ENCODE assay signal across 9 cellular contexts in genomic region chr14:105013150-105013787, GRCh38. TPM values are rescaled to one million over a fixed set of nuclear protein-coding genes. Genes with fewer than 3 reads are reported as not detected.
A peak's percentile ranks its signal among the peaks of the same experiment; 100 is the strongest.
DNase-seq lines count a peak whose midpoint lies in the region; ATAC-seq, FAIRE-seq and TF ChIP-seq lines count a peak whose summit lies in the region.
"Had no signal": no experiment of that assay in that cellular context is flagged by ENCODE, and none has a peak within 500 bp of the region (broad histone marks: within the 10 kb centered on the region; RNA-seq: fewer than 3 reads in every experiment).

No MANE protein-coding gene starts in this region.

- DNase-seq in astrocyte of the cerebellum (ENCODE audit: low read depth): no peak
- no peak for DNase-seq in mesothelial cell of epicardium (ENCODE audit: low spot score in 2 of 2, unreplicated experiment in 2 of 2)
- DNase-seq in activated naive CD4-positive, alpha-beta T cell treated with anti-CD3 and anti-CD28 coated beads, Interleukin-2, amount 50 U/mL, for 16 hours: no peak
- DNase-seq in GM20000 (ENCODE audit: low spot score): no peak
- no peak for DNase-seq in HTR-8/SVneo (ENCODE audit: insufficient read length, low spot score)

- 0 out of 22 replicates have a peak overlapping the region, but pooled peaks of 1 of the 11 experiments have one; percentile 1 for H3K27ac ChIP-seq in BLaER1 treated with 17β-estradiol and CSF1 and Interleukin-3, amounts not matched to agents 10 nM and 100 nM
- no peak overlapping the region for H3K27ac ChIP-seq in HEK293 (ENCODE audit: extremely low read depth, low read depth, low read length)

- peaks cover 2% of the 10 kb centered on the region for H3K36me3 Mint-ChIP-seq in mesothelial cell of epicardium

- H3K27ac Mint-ChIP-seq in mesothelial cell of epicardium: peak overlapping the region; percentile 82

- TF ChIP-seq CTCF in HEK293 (tag by site-specific recombination; IDR thresholded peaks at IDR 0.05) (0 out of 2 replicates have a peak, but pooled peaks have one; percentile 13), astrocyte of the cerebellum (IDR thresholded peaks at IDR 0.05; ENCODE audit: low read depth, low read length, missing control alignments) (peak; percentile 14), mesothelial cell of epicardium (IDR thresholded peaks at IDR 0.05; ENCODE audit: unreplicated experiment) (no peak), GM20000 (IDR thresholded peaks at IDR 0.05; ENCODE audit: extremely low read depth, missing control alignments) (no peak)

- no peaks in the 10 kb centered on the region for H3K27me3 ChIP-seq in BLaER1 treated with 17β-estradiol and CSF1 and Interleukin-3, amounts not matched to agents 10 nM and 100 nM

- peaks cover 57 to 100% (median 100%) of the 10 kb centered on the region in 11 experiments; a peak in 21 of 22 replicates for H4K20me1 ChIP-seq in BLaER1 treated with 17β-estradiol and CSF1 and Interleukin-3, amounts not matched to agents 10 nM and 100 nM

- peak overlapping the region in 10 of 11 experiments; percentile 76 to 98 (median 92); a peak in 19 of 22 replicates for H3K4me2 ChIP-seq in BLaER1 treated with 17β-estradiol and CSF1 and Interleukin-3, amounts not matched to agents 10 nM and 100 nM

- POLR2A ChIA-PET in HEK293 (lab: Yijun Ruan, JAX): interaction anchor here (0.6 kb wide), 2 partner anchors 37 to 73 kb away, joined by 5 read pairs; no protein-coding TSS in a partner anchor

- in situ Hi-C loops in astrocyte of the cerebellum (cut with HindIII; ENCODE audit: low sequenced_read_pairs): no loop called here

- H3K4me3 Mint-ChIP-seq in mesothelial cell of epicardium: no peak overlapping the region

- H3K4me3 ChIP-seq in BLaER1 treated with 17β-estradiol and CSF1 and Interleukin-3, amounts not matched to agents 10 nM and 100 nM: no peak overlapping the region
- no peak overlapping the region for H3K4me3 ChIP-seq in HEK293 (ENCODE audit: low read depth, low read length)
- no peak overlapping the region for H3K4me3 ChIP-seq in astrocyte of the cerebellum (ENCODE audit: low read depth, low read length)

- H3K4me1 ChIP-seq in BLaER1 treated with 17β-estradiol and CSF1 and Interleukin-3, amounts not matched to agents 10 nM and 100 nM: peaks cover 56 to 66% (median 61%) of the 10 kb centered on the region in 10 experiments
- H3K4me1 ChIP-seq in HEK293 (ENCODE audit: control insufficient read depth, insufficient read depth, low read length): peaks cover 16% of the 10 kb centered on the region

- peak overlapping the region in 5 of 11 experiments; percentile 18 to 53 (median 30); a peak in 6 of 22 replicates for H3K9ac ChIP-seq in BLaER1 treated with 17β-estradiol and CSF1 and Interleukin-3, amounts not matched to agents 10 nM and 100 nM

- FAIRE-seq in HTR-8/SVneo (lab: Jason Lieb, UNC): no peak
- FAIRE-seq: endometrium had no signal

- H3K4me1 Mint-ChIP-seq in mesothelial cell of epicardium: peaks cover 56% of the 10 kb centered on the region

- no peaks in the 10 kb centered on the region for H3K9me3 ChIP-seq in BLaER1 treated with 17β-estradiol and CSF1 and Interleukin-3, amounts not matched to agents 10 nM and 100 nM (replicated peaks in 1 of 11)
- H3K9me3 ChIP-seq in HEK293 (ENCODE audit: control insufficient read depth, insufficient read depth, low read depth, low read length): no peaks in the 10 kb centered on the region

- H3K9me3 Mint-ChIP-seq in mesothelial cell of epicardium: no peaks in the 10 kb centered on the region

- H3K27me3 Mint-ChIP-seq in mesothelial cell of epicardium (ENCODE audit: low read depth): no peaks in the 10 kb centered on the region

- CTCF ChIA-PET in HEK293 (lab: Yijun Ruan, JAX): interaction anchor here (0.6 to 5.7 kb wide), 4 partner anchors 9 to 32 kb away, joined by 3 to 32 read pairs (median 5); no protein-coding TSS in a partner anchor

- ATAC-seq in HG02973 (IDR thresholded peaks at IDR 0.05; ENCODE audit: unreplicated experiment): no peak

- H3K36me3 ChIP-seq in BLaER1 treated with 17β-estradiol and CSF1 and Interleukin-3, amounts not matched to agents 10 nM and 100 nM: peaks cover 32 to 92% (median 73%) of the 10 kb centered on the region in 11 experiments
- H3K36me3 ChIP-seq in HEK293 (ENCODE audit: control insufficient read depth in 2 of 2, insufficient read depth in 1 of 2, low read length in 2 of 2): peaks cover 21 to 66% of the 10 kb centered on the region in 2 experiments

TF ChIP-seq in HEK293, 187 proteins besides CTCF, POLR2A, EP300 and RAD21:
- TF ChIP-seq, protein P1, sequence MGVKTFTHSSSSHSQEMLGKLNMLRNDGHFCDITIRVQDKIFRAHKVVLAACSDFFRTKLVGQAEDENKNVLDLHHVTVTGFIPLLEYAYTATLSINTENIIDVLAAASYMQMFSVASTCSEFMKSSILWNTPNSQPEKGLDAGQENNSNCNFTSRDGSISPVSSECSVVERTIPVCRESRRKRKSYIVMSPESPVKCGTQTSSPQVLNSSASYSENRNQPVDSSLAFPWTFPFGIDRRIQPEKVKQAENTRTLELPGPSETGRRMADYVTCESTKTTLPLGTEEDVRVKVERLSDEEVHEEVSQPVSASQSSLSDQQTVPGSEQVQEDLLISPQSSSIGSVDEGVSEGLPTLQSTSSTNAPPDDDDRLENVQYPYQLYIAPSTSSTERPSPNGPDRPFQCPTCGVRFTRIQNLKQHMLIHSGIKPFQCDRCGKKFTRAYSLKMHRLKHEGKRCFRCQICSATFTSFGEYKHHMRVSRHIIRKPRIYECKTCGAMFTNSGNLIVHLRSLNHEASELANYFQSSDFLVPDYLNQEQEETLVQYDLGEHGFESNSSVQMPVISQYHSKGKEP (tag by site-specific recombination; IDR thresholded peaks at IDR 0.05): peak; percentile 35; the same call in 1 of the 2 replicates
- TF ChIP-seq ZNF560 (tag by site-specific recombination; IDR thresholded peaks at IDR 0.05; ENCODE audit: borderline replicate concordance) (no peak), ZNF768 (tag by site-specific recombination; IDR thresholded peaks at IDR 0.05) (no peak)

RNA-seq across cellular contexts. Expression of gene CDCA4, which starts 7.6 kb away (rescaled TPM):
- total RNA-seq in mesothelial cell of epicardium: 31.5 to 33.9 TPM (median 32.3 TPM) in 3 replicates

RNA-seq across cellular contexts. Expression of gene CLBA1, which starts 27.7 kb away (rescaled TPM):
- 9.0 to 10.3 TPM (median 10.2 TPM) in 3 replicates for total RNA-seq in mesothelial cell of epicardium

RNA-seq across cellular contexts. Expression of gene AHNAK2, which starts 35.1 kb away (rescaled TPM):
- 2.4 to 2.8 TPM (median 2.6 TPM) in 3 replicates for total RNA-seq in mesothelial cell of epicardium

RNA-seq across cellular contexts. Expression of gene GPR132, which starts 52.0 kb away (rescaled TPM):
- total RNA-seq in mesothelial cell of epicardium: 1.0 to 1.6 TPM (median 1.1 TPM) in 3 replicates

Comparison
In these comparisons a context has a peak if more than half of its experiments do, and no peak if none do; other contexts are left out.
1. CTCF ChIP-seq: peak in HEK293 (single experiment) and astrocyte of the cerebellum (single experiment); none in mesothelial cell of epicardium (single experiment) and GM20000 (single experiment).